ENCODE assay signal across 19 cellular contexts in genomic region chr7:43308913-43309789, GRCh38.
DNase-seq lines count a peak whose midpoint lies in the region; ATAC-seq, FAIRE-seq and TF ChIP-seq lines count a peak whose summit lies in the region.
"Had no signal": no experiment of that assay in that cellular context is flagged by ENCODE, and none has a peak within 500 bp of the region (broad histone marks: within the 10 kb centered on the region; RNA-seq: fewer than 3 reads in every experiment).

No MANE protein-coding gene starts in this region.

- ATAC-seq in GM18909 (IDR thresholded peaks at IDR 0.05; ENCODE audit: poor library complexity, unreplicated experiment) = peak; percentile 56
- ATAC-seq in HG03442 (IDR thresholded peaks at IDR 0.05; ENCODE audit: unreplicated experiment) = peak; percentile 46
- ATAC-seq in HG02970 (IDR thresholded peaks at IDR 0.05; ENCODE audit: low FRiP score, unreplicated experiment) = no peak
- ATAC-seq: gastrocnemius medialis had no signal

- no peak for TF ChIP-seq CTCF in GM10266 (IDR thresholded peaks at IDR 0.05; ENCODE audit: control insufficient read depth, insufficient read depth, low read depth, missing control alignments)

- no peak overlapping the region for H2BK5ac ChIP-seq in mesendoderm (ENCODE audit: low read length)

- H2BK15ac ChIP-seq in mesendoderm (replicated peaks; ENCODE audit: low read depth) = peak overlapping the region; percentile 39

- H4K8ac ChIP-seq in mesendoderm (ENCODE audit: low read depth, low read length) = no peak overlapping the region

- no peak overlapping the region for H3K4me2 ChIP-seq in mesendoderm (ENCODE audit: low read length)

- no peak overlapping the region for H3K9ac ChIP-seq in mesendoderm (ENCODE audit: low read length)
- H3K9ac ChIP-seq: parathyroid adenoma had no signal

- no peak overlapping the region for H3K4ac ChIP-seq in mesendoderm (ENCODE audit: low read depth, low read length)

- no CpG with 5 or more reads among the region's 8 CpGs for WGBS in mesendoderm (ENCODE audit: extremely low coverage, insufficient coverage, low lambda C conversion rate)

- no peak overlapping the region for H3K4me3 ChIP-seq in mesendoderm (ENCODE audit: low read length)
- H3K4me3 ChIP-seq: ascending aorta, esophagus muscularis mucosa, gastrocnemius medialis, sigmoid colon had no signal

- H3K79me1 ChIP-seq in mesendoderm (ENCODE audit: low read length) = no peaks in the 10 kb centered on the region

- H4K5ac ChIP-seq in mesendoderm (ENCODE audit: low read length) = no peak overlapping the region

- H2BK120ac ChIP-seq in mesendoderm (ENCODE audit: low read depth, low read length) = no peak overlapping the region

- no peak overlapping the region for H3K23ac ChIP-seq in mesendoderm (ENCODE audit: low read length)

- no peaks in the 10 kb centered on the region for H3K27me3 ChIP-seq in mesendoderm (ENCODE audit: insufficient read depth, low read length, poor library complexity)
- H3K27me3 ChIP-seq: ascending aorta, gastrocnemius medialis had no signal

- peak; percentile 49 for DNase-seq in GM10266 (ENCODE audit: extremely low spot score)
- DNase-seq in mesendoderm = no peak
- DNase-seq in NCI-H1105 (lab: John Stamatoyannopoulos, UW) = no peak
- DNase-seq in GM19239 (ENCODE audit: insufficient read length, low spot score) = no peak
- no peak for DNase-seq in dedifferentiated amniotic fluid mesenchymal stem cell (ENCODE audit: extremely low spot score)
- DNase-seq: activated naive CD4-positive, alpha-beta T cell treated with anti-CD3 and anti-CD28 coated beads, Interleukin-2, amount 50 U/mL, for 16 hours; activated T-cell treated with anti-CD3 and anti-CD28 coated beads, Interleukin-2, amount 50 U/mL, for 48 hours; gastrocnemius medialis; NCI-H1436 treated with DMSO at 0.1 percent for 48 hours; NCI-H2171; sigmoid colon had no signal

- no peak overlapping the region for H2AK5ac ChIP-seq in mesendoderm (ENCODE audit: low read length)

- H3K56ac ChIP-seq in mesendoderm (ENCODE audit: low read length) = no peak overlapping the region

- FAIRE-seq in GM19239 (lab: Jason Lieb, UNC) = no peak

- no peaks in the 10 kb centered on the region for H3K36me3 ChIP-seq in mesendoderm (ENCODE audit: control insufficient read depth, insufficient read depth, low read length)
- H3K36me3 ChIP-seq: ascending aorta, esophagus muscularis mucosa, gastrocnemius medialis, sigmoid colon had no signal

- no peaks in the 10 kb centered on the region for H3K79me2 ChIP-seq in mesendoderm (ENCODE audit: control insufficient read depth, insufficient read depth, low read length)
- H3K79me2 ChIP-seq: parathyroid adenoma had no signal

- no peak overlapping the region for H3K18ac ChIP-seq in mesendoderm (ENCODE audit: low read length)

- H3K4me1 ChIP-seq in mesendoderm (ENCODE audit: control insufficient read depth, low read depth, low read length) = no peaks in the 10 kb centered on the region
- H3K4me1 ChIP-seq: ascending aorta, esophagus muscularis mucosa, gastrocnemius medialis, parathyroid adenoma, sigmoid colon had no signal

- H3K27ac ChIP-seq in mesendoderm (ENCODE audit: low read depth, low read length) = no peak overlapping the region
- H3K27ac ChIP-seq: ascending aorta, C4-2B, esophagus muscularis mucosa, gastrocnemius medialis, parathyroid adenoma, RWPE1, sigmoid colon had no signal
